Comparison of ENCODE assay signal across 14 cellular contexts in the genomic region with DNA sequence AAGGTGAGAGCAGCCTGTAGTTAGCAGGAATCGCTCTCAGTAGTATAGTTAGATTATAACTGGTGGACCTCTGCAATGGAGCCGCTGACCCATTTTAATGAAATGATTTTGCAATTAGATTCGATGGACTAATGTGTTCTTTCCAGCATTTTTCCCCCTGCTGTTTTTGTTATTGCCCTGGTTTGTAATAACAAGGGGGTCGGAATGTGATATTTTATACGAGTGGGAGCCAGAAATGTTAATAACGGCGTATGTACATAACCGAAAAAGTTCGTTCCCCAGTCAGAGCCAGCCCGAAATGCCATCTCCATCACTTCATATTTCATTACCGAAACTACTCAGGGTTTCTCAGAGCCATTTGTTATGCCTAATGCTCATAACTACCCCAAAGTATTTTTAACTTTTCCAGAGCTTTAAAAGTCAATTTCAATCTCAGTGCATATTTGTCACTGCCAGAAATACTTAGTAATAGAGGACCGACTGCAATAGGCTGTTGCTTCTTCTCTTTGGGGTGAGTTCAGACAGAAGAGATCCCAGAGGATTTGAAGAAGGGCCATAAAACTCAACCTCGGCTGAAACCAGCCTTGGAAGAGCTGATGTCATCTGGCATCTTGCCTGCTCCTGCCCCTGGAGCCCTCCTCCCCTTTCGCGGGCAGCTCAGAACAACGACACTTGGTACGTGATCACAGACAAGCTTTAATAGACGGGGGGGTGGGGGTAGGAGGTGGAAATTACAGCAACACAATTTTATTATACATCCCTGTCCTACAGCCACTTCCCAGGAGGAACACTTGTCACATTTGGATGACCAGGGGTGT.
DNase-seq lines count a peak whose midpoint lies in the region; ATAC-seq and TF ChIP-seq lines count a peak whose summit lies in the region.
"Had no signal": no experiment of that assay in that cellular context is flagged by ENCODE, and none has a peak within 500 bp of the region (broad histone marks: within the 10 kb centered on the region; RNA-seq: fewer than 3 reads in every experiment).

No MANE protein-coding gene starts in this region.

- H3K4me3 ChIP-seq in upper lobe of right lung (no peak overlapping the region), ovary (no peak overlapping the region)
- H3K4me3 ChIP-seq: lung had no signal

- TF ChIP-seq POLR2A in ovary (IDR thresholded peaks at IDR 0.05), result no peak

- H3K27me3 ChIP-seq in upper lobe of right lung (no peaks in the 10 kb centered on the region), ovary (no peaks in the 10 kb centered on the region)

- TF ChIP-seq CTCF in nephron (IDR thresholded peaks at IDR 0.05; ENCODE audit: unreplicated experiment in 3 of 3) (no peak), upper lobe of right lung (IDR thresholded peaks at IDR 0.05) (no peak), ovary (IDR thresholded peaks at IDR 0.05) (no peak)

- peaks cover 45% of the 10 kb centered on the region for H3K36me3 Mint-ChIP-seq in nephron (ENCODE audit: low read depth)

- H3K27me3 Mint-ChIP-seq in nephron (ENCODE audit: low read depth), result peaks cover 9% of the 10 kb centered on the region
- H3K27me3 Mint-ChIP-seq: activated naive CD8-positive, alpha-beta T cell treated with anti-CD3 and anti-CD28 coated beads, Interleukin-2, amount 50 U/mL, for 24 hours had no signal

- H3K27ac Mint-ChIP-seq in nephron, result peak overlapping the region in 2 of 3 experiments; percentile 20 to 70
- H3K27ac Mint-ChIP-seq: activated naive CD8-positive, alpha-beta T cell treated with anti-CD3 and anti-CD28 coated beads, Interleukin-2, amount 50 U/mL, for 24 hours had no signal

- no peaks in the 10 kb centered on the region for H3K36me3 ChIP-seq in upper lobe of right lung
- no peaks in the 10 kb centered on the region for H3K36me3 ChIP-seq in ovary
- H3K36me3 ChIP-seq: WERI-Rb-1 had no signal

- H3K4me1 ChIP-seq in upper lobe of right lung (no peaks in the 10 kb centered on the region), ovary (ENCODE audit: insufficient read depth) (no peaks in the 10 kb centered on the region)

- H3K9me3 ChIP-seq in upper lobe of right lung (no peaks in the 10 kb centered on the region), ovary (no peaks in the 10 kb centered on the region)

- no peak for TF ChIP-seq EP300 in ovary (IDR thresholded peaks at IDR 0.05)

- WGBS in ovary, 3 donors, result 56 to 67% (median 62%) methylated on average over 18 of the region's 18 CpGs

- ATAC-seq in upper lobe of right lung, result no peak
- ATAC-seq: activated naive CD8-positive, alpha-beta T cell treated with anti-CD3 and anti-CD28 coated beads, Interleukin-2, amount 50 U/mL, for 24 hours had no signal

- no peak overlapping the region for H3K4me3 Mint-ChIP-seq in nephron
- H3K4me3 Mint-ChIP-seq: activated naive CD8-positive, alpha-beta T cell treated with anti-CD3 and anti-CD28 coated beads, Interleukin-2, amount 50 U/mL, for 24 hours had no signal

- H3K9me3 Mint-ChIP-seq in nephron, result peaks cover 5% of the 10 kb centered on the region
- H3K9me3 Mint-ChIP-seq: activated naive CD8-positive, alpha-beta T cell treated with anti-CD3 and anti-CD28 coated beads, Interleukin-2, amount 50 U/mL, for 24 hours had no signal

- H3K27ac ChIP-seq in cingulate gyrus (ENCODE audit: low read depth, low read length), result peak overlapping the region; percentile 23
- H3K27ac ChIP-seq in upper lobe of right lung, result no peak overlapping the region
- no peak overlapping the region for H3K27ac ChIP-seq in ovary
- H3K27ac ChIP-seq: HL-60, WERI-Rb-1 had no signal

- DNase-seq in AG20443 (ENCODE audit: low spot score), result peak; percentile 72
- DNase-seq in NCI-H187 treated with DMSO at 0.1 percent for 48 hours (lab: John Stamatoyannopoulos, UW), result peak; percentile 30
- DNase-seq in upper lobe of right lung, result no peak
- no peak for DNase-seq in DMS153 (lab: John Stamatoyannopoulos, UW)
- DNase-seq in activated CD4-positive, alpha-beta T cell treated with anti-CD3 and anti-CD28 coated beads, Interleukin-2, amount 50 U/mL, for 1 hour, result no peak
- DNase-seq in ovary, result no peak
- DNase-seq: activated CD8-positive, alpha-beta memory T cell treated with anti-CD3 and anti-CD28 coated beads, Interleukin-2, amount 50 U/mL, for 48 hours; activated naive CD8-positive, alpha-beta T cell treated with anti-CD3 and anti-CD28 coated beads, Interleukin-2, amount 50 U/mL, for 24 hours; SIG-M5; WERI-Rb-1 had no signal

- H3K4me1 Mint-ChIP-seq in nephron, result peaks cover 13% of the 10 kb centered on the region
- H3K4me1 Mint-ChIP-seq: activated naive CD8-positive, alpha-beta T cell treated with anti-CD3 and anti-CD28 coated beads, Interleukin-2, amount 50 U/mL, for 24 hours had no signal

- intact Hi-C loops in upper lobe of right lung (cut with DNase I) (no loop called here), ovary (cut with DNase I) (no loop called here)

Comparison
In these comparisons a context has a peak if more than half of its experiments do, and no peak if none do; other contexts are left out.
1. DNase-seq: peak in AG20443 (single experiment) and NCI-H187 treated with DMSO at 0.1 percent for 48 hours (single experiment); none in upper lobe of right lung (single experiment), DMS153 (single experiment), activated CD4-positive, alpha-beta T cell treated with anti-CD3 and anti-CD28 coated beads, Interleukin-2, amount 50 U/mL, for 1 hour (single experiment) and ovary (0 of 5).